ENCODE assay signal across 19 cellular contexts in genomic region chr12:86081798-86082197, GRCh38.
"Had no signal": no experiment of that assay in that cellular context is flagged by ENCODE, and none has a peak within 500 bp of the region (broad histone marks: within the 10 kb centered on the region; RNA-seq: fewer than 3 reads in every experiment).

No MANE protein-coding gene starts in this region.

- DNase-seq: cortex of kidney; dorsolateral prefrontal cortex; effector CD8-positive, alpha-beta T cell; heart right ventricle; kidney glomerular epithelial cell; mammary epithelial cell; mucosa of descending colon; posterior cingulate gyrus; spleen; stimulated activated CD4-positive, alpha-beta T cell treated with anti-CD3 and anti-CD28 coated beads, Interleukin-15, amount 100 ng/mL, for 24 hours; stimulated activated CD4-positive, alpha-beta T cell treated with anti-CD3 and anti-CD28 coated beads, Interleukin-1b, Interleukin-23, amount 100 ng/mL, for 48 hours; stimulated activated CD4-positive, alpha-beta T cell treated with anti-CD3 and anti-CD28 coated beads, Interleukin-4, amount 100 ng/mL, for 4 hours; stimulated activated naive B cell treated with anti-CD40 and anti-IgM and Interleukin-4, amounts not matched to agents 10 μg/mL and 1 μg/mL and 100 μg/mL, for 72 hours; stimulated activated naive CD8-positive, alpha-beta T cell treated with anti-CD3 and anti-CD28 coated beads, Interleukin-15, amount 100 ng/mL, for 72 hours; trophoblast cell had no signal

- H3K36me3 ChIP-seq: heart right ventricle, spleen, thoracic aorta had no signal

- H3K4me1 Mint-ChIP-seq: stimulated activated naive B cell treated with anti-CD40 and anti-IgM and Interleukin-4, amounts not matched to agents 10 μg/mL and 1 μg/mL and 100 μg/mL, for 72 hours; stimulated activated naive CD8-positive, alpha-beta T cell treated with anti-CD3 and anti-CD28 coated beads, Interleukin-15, amount 100 ng/mL, for 72 hours had no signal

- H3K4me1 ChIP-seq: spleen had no signal

- H3K9me3 ChIP-seq: heart right ventricle, mucosa of descending colon, thoracic aorta had no signal

- H3K4me3 ChIP-seq: dorsolateral prefrontal cortex, heart right ventricle, mucosa of descending colon, spleen, thoracic aorta had no signal

- H3K27ac ChIP-seq: heart right ventricle, spleen, thoracic aorta had no signal

- H3K27me3 ChIP-seq: dorsolateral prefrontal cortex, heart right ventricle, spleen had no signal

- H3K27ac Mint-ChIP-seq: stimulated activated naive B cell treated with anti-CD40 and anti-IgM and Interleukin-4, amounts not matched to agents 10 μg/mL and 1 μg/mL and 100 μg/mL, for 72 hours; stimulated activated naive CD8-positive, alpha-beta T cell treated with anti-CD3 and anti-CD28 coated beads, Interleukin-15, amount 100 ng/mL, for 72 hours had no signal

- H3K4me3 Mint-ChIP-seq: nephron; stimulated activated naive B cell treated with anti-CD40 and anti-IgM and Interleukin-4, amounts not matched to agents 10 μg/mL and 1 μg/mL and 100 μg/mL, for 72 hours; stimulated activated naive CD8-positive, alpha-beta T cell treated with anti-CD3 and anti-CD28 coated beads, Interleukin-15, amount 100 ng/mL, for 72 hours had no signal

- H3K36me3 Mint-ChIP-seq: stimulated activated naive B cell treated with anti-CD40 and anti-IgM and Interleukin-4, amounts not matched to agents 10 μg/mL and 1 μg/mL and 100 μg/mL, for 72 hours had no signal

- ATAC-seq: heart right ventricle; left lobe of liver; mucosa of descending colon; sciatic nerve; stimulated activated naive B cell treated with anti-CD40 and anti-IgM and Interleukin-4, amounts not matched to agents 10 μg/mL and 1 μg/mL and 100 μg/mL, for 72 hours; stimulated activated naive CD8-positive, alpha-beta T cell treated with anti-CD3 and anti-CD28 coated beads, Interleukin-15, amount 100 ng/mL, for 72 hours had no signal

- H3K27me3 Mint-ChIP-seq: stimulated activated naive B cell treated with anti-CD40 and anti-IgM and Interleukin-4, amounts not matched to agents 10 μg/mL and 1 μg/mL and 100 μg/mL, for 72 hours; stimulated activated naive CD8-positive, alpha-beta T cell treated with anti-CD3 and anti-CD28 coated beads, Interleukin-15, amount 100 ng/mL, for 72 hours had no signal
